In the genomic region with DNA sequence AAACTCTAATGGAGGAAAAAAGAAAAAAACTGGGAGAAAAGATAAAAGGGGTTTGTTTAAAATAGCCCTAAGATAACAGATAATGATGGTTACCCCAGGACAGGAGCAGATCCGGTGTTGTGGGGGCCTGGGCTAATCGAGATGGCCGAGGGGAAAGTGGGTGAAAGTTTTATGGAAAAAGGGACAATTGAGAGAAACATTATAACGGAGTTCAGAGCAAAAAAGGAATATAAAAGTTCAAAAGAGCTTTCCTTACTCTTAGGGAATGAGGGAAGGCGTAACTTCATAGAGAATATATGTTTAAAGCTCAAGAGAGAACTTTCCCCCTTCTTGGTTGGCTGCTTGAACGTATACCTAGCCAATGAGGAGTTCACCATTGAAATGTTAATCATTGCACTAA, we compare ENCODE assay signal across 28 cellular contexts.
A peak's percentile ranks its signal among the peaks of the same experiment; 100 is the strongest.
DNase-seq lines count a peak whose midpoint lies in the region; ATAC-seq, FAIRE-seq and TF ChIP-seq lines count a peak whose summit lies in the region.
"Had no signal": no experiment of that assay in that cellular context is flagged by ENCODE, and none has a peak within 500 bp of the region (broad histone marks: within the 10 kb centered on the region; RNA-seq: fewer than 3 reads in every experiment).

No MANE protein-coding gene starts in this region.

- no peaks in the 10 kb centered on the region for H3K36me3 Mint-ChIP-seq in mesothelial cell of epicardium

- H3K36me3 ChIP-seq in H1 (ENCODE audit: control insufficient read depth in 2 of 4, insufficient read depth in 4 of 4, low read length in 3 of 4): no peaks in the 10 kb centered on the region
- no peaks in the 10 kb centered on the region for H3K36me3 ChIP-seq in upper lobe of left lung
- H3K36me3 ChIP-seq in aorta (ENCODE audit: control insufficient read depth in 1 of 2, insufficient read depth in 2 of 2, low read length in 1 of 2): no peaks in the 10 kb centered on the region
- H3K36me3 ChIP-seq: neutrophil, SJCRH30 had no signal

- H3K14ac ChIP-seq in H1 (ENCODE audit: insufficient read length): no peak overlapping the region

- H2BK15ac ChIP-seq in H1 (ENCODE audit: low read length): no peak overlapping the region

- no peak for ATAC-seq in upper lobe of left lung (ENCODE audit: low FRiP score in 2 of 2)
- no peak for ATAC-seq in aorta (ENCODE audit: low FRiP score)
- no peak for ATAC-seq in HG03457 (IDR thresholded peaks at IDR 0.05; ENCODE audit: unreplicated experiment)
- ATAC-seq: activated T-cell treated with anti-CD3 and anti-CD28 coated beads, Interleukin-2, amount 50 U/mL, for 72 hours; body of pancreas; Panc1; stimulated activated naive CD8-positive, alpha-beta T cell treated with anti-CD3 and anti-CD28 coated beads, Interleukin-15, Interleukin-2, amounts not matched to agents 100 U/mL and 50 U/mL, for 24 hours had no signal

- H4K5ac ChIP-seq in H1 (ENCODE audit: insufficient read length, low read depth, low read length): no peak overlapping the region

- no peaks in the 10 kb centered on the region for H3K79me2 ChIP-seq in H1 (ENCODE audit: control insufficient read depth in 1 of 2, insufficient read depth in 2 of 2, low read length in 2 of 2)

- no peak overlapping the region for H4K91ac ChIP-seq in H1 (replicated peaks; ENCODE audit: insufficient read length, low read length)

- no peak overlapping the region for H2BK120ac ChIP-seq in H1 (replicated peaks; ENCODE audit: low read depth, low read length)

- no peaks in the 10 kb centered on the region for H3K23me2 ChIP-seq in H1 (ENCODE audit: low read depth, low read length)

- peak overlapping the region; percentile 5 for H3K4me3 Mint-ChIP-seq in mesothelial cell of epicardium
- H3K4me3 Mint-ChIP-seq: activated T-cell treated with anti-CD3 and anti-CD28 coated beads, Interleukin-2, amount 50 U/mL, for 72 hours had no signal

- no peak overlapping the region for H3K18ac ChIP-seq in H1 (ENCODE audit: extremely low read depth, low read length)

- DNase-seq in GM19239 (ENCODE audit: insufficient read length, low spot score) (no peak), H1 (ENCODE audit: low read depth in 1 of 2, low spot score in 2 of 2) (no peak), mesothelial cell of epicardium (ENCODE audit: low spot score in 2 of 2, unreplicated experiment in 2 of 2) (no peak), upper lobe of left lung (no peak), aorta (no peak), NCI-H1417 treated with DMSO at 0.1 percent for 48 hours (lab: John Stamatoyannopoulos, UW) (no peak)
- DNase-seq: activated CD4-positive, alpha-beta T cell treated with anti-CD3 and anti-CD28 coated beads, Interleukin-2, amount 50 U/mL, for 4 hours; activated CD4-positive, CD25-positive, alpha-beta regulatory T cell; activated naive CD4-positive, alpha-beta T cell; activated T-cell treated with anti-CD3 and anti-CD28 coated beads, Interleukin-2, amount 50 U/mL, for 72 hours; body of pancreas; cerebellar nuclear complex; COR-L47; DMS79 treated with DMSO at 0.1 percent for 48 hours; dorsolateral prefrontal cortex; NCI-H2081; NCI-H345; SJCRH30; stimulated activated naive CD8-positive, alpha-beta T cell treated with anti-CD3 and anti-CD28 coated beads, Interleukin-15, Interleukin-2, amounts not matched to agents 100 U/mL and 50 U/mL, for 24 hours; T1000; testis had no signal

- H3K79me1 ChIP-seq in H1 (ENCODE audit: low read depth, low read length): no peaks in the 10 kb centered on the region

- 0 out of 2 replicates have a peak overlapping the region, but pooled peaks have one; percentile 48 for H2BK20ac ChIP-seq in H1 (ENCODE audit: low read length)

- H3K27me3 Mint-ChIP-seq in mesothelial cell of epicardium (ENCODE audit: low read depth): no peaks in the 10 kb centered on the region

- no peaks in the 10 kb centered on the region for H4K20me1 ChIP-seq in H1 (replicated peaks in 1 of 2; ENCODE audit: control insufficient read depth in 1 of 2, insufficient read depth in 2 of 2, low read length in 2 of 2)

- peak overlapping the region; percentile 96 for H3K27ac Mint-ChIP-seq in mesothelial cell of epicardium
- H3K27ac Mint-ChIP-seq: activated T-cell treated with anti-CD3 and anti-CD28 coated beads, Interleukin-2, amount 50 U/mL, for 72 hours had no signal

- WGBS in H1 (ENCODE audit: extremely low coverage in 1 of 2, insufficient coverage in 1 of 2, insufficient read length in 1 of 2, insufficient replicate concordance in 2 of 2, low coverage in 1 of 2, low lambda C conversion rate in 2 of 2, missing lambda C conversion rate in 1 of 2), 2 experiments: 77% methylated on average over 6 of the region's 6 CpGs; no CpG with 5 or more reads in 1 of the 2 experiments
- WGBS in upper lobe of left lung, 2 donors: 75 to 76% methylated on average over 6 of the region's 6 CpGs
- 96 to 98% methylated on average over 6 of the region's 6 CpGs for WGBS in aorta, 2 donors

- TF ChIP-seq RAD21 in H1 (IDR thresholded peaks at IDR 0.05 in 1 of 2, conservative IDR thresholded peaks at IDR 0.05 in 1 of 2; ENCODE audit: low read depth in 2 of 2, low read length in 2 of 2): no peak

- H4K8ac ChIP-seq in H1 (ENCODE audit: extremely low read depth, insufficient read depth, low read length): no peak overlapping the region; the same call in 1 of the 2 replicates

- H3K4me3 ChIP-seq in H1 (ENCODE audit: extremely low read depth in 1 of 4, insufficient read depth in 2 of 4, low read depth in 3 of 4, low read length in 4 of 4): no peak overlapping the region
- no peak overlapping the region for H3K4me3 ChIP-seq in upper lobe of left lung
- H3K4me3 ChIP-seq in aorta (ENCODE audit: low read length in 2 of 2): no peak overlapping the region
- H3K4me3 ChIP-seq: body of pancreas, dorsolateral prefrontal cortex, lung, SJCRH30, testis had no signal

- H3K27me3 ChIP-seq in H1 (replicated peaks in 1 of 4; ENCODE audit: control insufficient read depth in 3 of 4, extremely low read depth in 1 of 4, insufficient read depth in 3 of 4, low read length in 3 of 4): no peaks in the 10 kb centered on the region
- no peaks in the 10 kb centered on the region for H3K27me3 ChIP-seq in upper lobe of left lung
- no peaks in the 10 kb centered on the region for H3K27me3 ChIP-seq in aorta (ENCODE audit: control insufficient read depth in 1 of 2, insufficient read depth in 2 of 2, low read length in 1 of 2)
- H3K27me3 ChIP-seq: body of pancreas, neutrophil, testis had no signal

- no peak for TF ChIP-seq POLR2A in H1 (IDR thresholded peaks at IDR 0.05; ENCODE audit: control extremely low read depth in 1 of 2, low read depth in 2 of 2, low read length in 2 of 2)
- TF ChIP-seq POLR2A in upper lobe of left lung (IDR thresholded peaks at IDR 0.05): no peak

- POLR2A ChIA-PET in H1 (lab: Charles Lee; ENCODE audit: partially characterized antibody): no interaction called here

- H3K4ac ChIP-seq in H1 (replicated peaks; ENCODE audit: insufficient read length, low read depth, low read length): no peak overlapping the region

- no peak overlapping the region for H3K56ac ChIP-seq in H1 (replicated peaks; ENCODE audit: insufficient read length, low read depth, low read length)

- FAIRE-seq in GM19239 (lab: Jason Lieb, UNC) (peak; percentile 70), H1 (lab: Jason Lieb, UNC) (no peak)
- FAIRE-seq: endothelial cell of umbilical vein, islet of Langerhans had no signal

- H3K9me3 Mint-ChIP-seq in mesothelial cell of epicardium: no peaks in the 10 kb centered on the region
- H3K9me3 Mint-ChIP-seq: activated T-cell treated with anti-CD3 and anti-CD28 coated beads, Interleukin-2, amount 50 U/mL, for 72 hours had no signal

- intact Hi-C loops in aorta (cut with DNase I): loop anchor here (5.0 to 10.0 kb wide), 4 partner anchors 69 to 186 kb away; partner anchors contain the start of gene BAMBI (in 1 of the 2)

- H2AFZ ChIP-seq in H1 (ENCODE audit: low read length): no peak overlapping the region

- CTCF ChIA-PET in H1 (lab: Charles Lee; ENCODE audit: partially characterized antibody): no interaction called here

- H3K4me2 ChIP-seq in H1 (ENCODE audit: insufficient read depth in 1 of 2, low read depth in 2 of 2, low read length in 2 of 2): peak overlapping the region in 1 of 2 experiments; percentile 40; a peak in 2 of 4 replicates

- TF ChIP-seq CTCF in H1 (IDR thresholded peaks at IDR 0.05; ENCODE audit: control extremely low read depth in 1 of 3, insufficient read depth in 1 of 3, low read depth in 1 of 3, low read length in 3 of 3) (no peak), mesothelial cell of epicardium (IDR thresholded peaks at IDR 0.05; ENCODE audit: unreplicated experiment) (no peak), upper lobe of left lung (IDR thresholded peaks at IDR 0.05) (no peak)

- H3K9me3 ChIP-seq in H1 (ENCODE audit: insufficient read depth in 2 of 2, low read depth in 1 of 2, low read length in 1 of 2) (peaks cover 0 to 1% of the 10 kb centered on the region in 2 experiments; a peak in 1 of 4 replicates), upper lobe of left lung (no peaks in the 10 kb centered on the region), aorta (ENCODE audit: control insufficient read depth, low read length) (no peaks in the 10 kb centered on the region)
- H3K9me3 ChIP-seq: body of pancreas, neutrophil, SJCRH30, testis had no signal

- H3K4me1 ChIP-seq in H1 (replicated peaks in 1 of 4; ENCODE audit: control insufficient read depth in 3 of 4, insufficient read depth in 4 of 4, low read length in 3 of 4) (peaks cover 12 to 34% (median 26%) of the 10 kb centered on the region in 4 experiments; a peak in 6 of 7 replicates), upper lobe of left lung (peaks cover 0 to 18% (median 0%) of the 10 kb centered on the region in 4 donors), aorta (ENCODE audit: control insufficient read depth in 1 of 2, insufficient read depth in 2 of 2, low read length in 2 of 2) (peaks cover 0 to 3% of the 10 kb centered on the region in 2 donors)
- H3K4me1 ChIP-seq: body of pancreas, SJCRH30 had no signal

- no peak overlapping the region for H2AK5ac ChIP-seq in H1 (ENCODE audit: low read depth, low read length)

- H3K4me1 Mint-ChIP-seq in mesothelial cell of epicardium: peaks cover 74% of the 10 kb centered on the region

- TF ChIP-seq EP300 in H1 (IDR thresholded peaks at IDR 0.05; ENCODE audit: borderline replicate concordance in 1 of 2, low read depth in 2 of 2, low read length in 2 of 2) (no peak), upper lobe of left lung (IDR thresholded peaks at IDR 0.05) (no peak)

- 0 out of 2 replicates have a peak overlapping the region, but pooled peaks have one; percentile 30 for H2BK12ac ChIP-seq in H1 (ENCODE audit: low read depth, low read length)

- H3K23ac ChIP-seq in H1 (ENCODE audit: insufficient read length): no peak overlapping the region

- no peak overlapping the region; the same call in 1 of the 2 replicates for H2BK5ac ChIP-seq in H1 (ENCODE audit: low read depth, low read length)

- H3K27ac ChIP-seq in H1 (ENCODE audit: low read depth, low read length): no peak overlapping the region
- peak overlapping the region; percentile 13 to 59 (median 46) for H3K27ac ChIP-seq in upper lobe of left lung
- no peak overlapping the region for H3K27ac ChIP-seq in aorta (ENCODE audit: low read depth in 1 of 2, low read length in 2 of 2)
- H3K27ac ChIP-seq: body of pancreas, HL-60, SJCRH30, testis had no signal

- H3K9ac ChIP-seq in H1 (replicated peaks in 1 of 4; ENCODE audit: extremely low read depth in 1 of 4, low read depth in 3 of 4, low read length in 3 of 4): no peak overlapping the region

TF ChIP-seq in H1, 55 proteins besides CTCF, POLR2A, EP300 and RAD21 (continues in another document):
- TF ChIP-seq NRF1 (IDR thresholded peaks at IDR 0.05; ENCODE audit: low read depth, low read length): no peak
- no peak for TF ChIP-seq SP4 (IDR thresholded peaks at IDR 0.05; ENCODE audit: low read length)

Comparison
In these comparisons a context has a peak if more than half of its experiments do, and no peak if none do; other contexts are left out.
1. H3K27ac ChIP-seq: peak in upper lobe of left lung (4 of 4); none in H1 (single experiment) and aorta (0 of 2).